In genomic region chr1:6491076-6491449, GRCh38 we compare ENCODE assay signal across 2 cellular contexts.
TF ChIP-seq lines count a peak whose summit lies in the region.

No MANE protein-coding gene starts in this region.

TF ChIP-seq in H1, 55 proteins besides CTCF, POLR2A, EP300 and RAD21:
- TF ChIP-seq RBBP5 (IDR thresholded peaks at IDR 0.05; ENCODE audit: borderline replicate concordance, low read depth, low read length) (0 out of 2 replicates have a peak, but pooled peaks have one; percentile 24), PHF8 (conservative IDR thresholded peaks at IDR 0.05; ENCODE audit: low read depth, low read length) (0 out of 2 replicates have a peak, but pooled peaks have one; percentile 13), EZH2 (IDR thresholded peaks at IDR 0.05; ENCODE audit: low read depth, low read length, severe bottlenecking) (no peak), FOSL1 (IDR thresholded peaks at IDR 0.05; ENCODE audit: insufficient read depth, low read depth, low read length) (no peak), SIRT6 (IDR thresholded peaks at IDR 0.05; ENCODE audit: low read length) (no peak), RNF2 (IDR thresholded peaks at IDR 0.05; ENCODE audit: borderline replicate concordance, low read depth, low read length, missing control alignments, poor library complexity, severe bottlenecking) (no peak), TCF12 (IDR thresholded peaks at IDR 0.05; ENCODE audit: low read depth, low read length) (no peak), RFX5 (IDR thresholded peaks at IDR 0.05; ENCODE audit: borderline replicate concordance, low read depth, low read length) (no peak), TEAD4 (IDR thresholded peaks at IDR 0.05; ENCODE audit: low read depth, low read length) (no peak), CHD7 (IDR thresholded peaks at IDR 0.05; ENCODE audit: insufficient replicate concordance, low read length) (no peak), NRF1 (IDR thresholded peaks at IDR 0.05; ENCODE audit: low read depth, low read length) (no peak), KDM4A (IDR thresholded peaks at IDR 0.05; ENCODE audit: low read depth, low read length, severe bottlenecking) (peak; percentile 1), NANOG (IDR thresholded peaks at IDR 0.05; ENCODE audit: insufficient read depth, low read depth, low read length, poor library complexity, severe bottlenecking) (no peak)

TF ChIP-seq in neural cell, 6 proteins besides CTCF, POLR2A, EP300 and RAD21:
- TF ChIP-seq TAF1 (IDR thresholded peaks at IDR 0.05; ENCODE audit: low read depth) (no peak), SMC3 (conservative IDR thresholded peaks at IDR 0.05; ENCODE audit: poor library complexity) (no peak), REST (IDR thresholded peaks at IDR 0.05; ENCODE audit: borderline replicate concordance) (no peak)
TF ChIP-seq in neural cell: peak in this region for 0.
